4 cellular contexts compared by ENCODE assay signal in the genomic region with DNA sequence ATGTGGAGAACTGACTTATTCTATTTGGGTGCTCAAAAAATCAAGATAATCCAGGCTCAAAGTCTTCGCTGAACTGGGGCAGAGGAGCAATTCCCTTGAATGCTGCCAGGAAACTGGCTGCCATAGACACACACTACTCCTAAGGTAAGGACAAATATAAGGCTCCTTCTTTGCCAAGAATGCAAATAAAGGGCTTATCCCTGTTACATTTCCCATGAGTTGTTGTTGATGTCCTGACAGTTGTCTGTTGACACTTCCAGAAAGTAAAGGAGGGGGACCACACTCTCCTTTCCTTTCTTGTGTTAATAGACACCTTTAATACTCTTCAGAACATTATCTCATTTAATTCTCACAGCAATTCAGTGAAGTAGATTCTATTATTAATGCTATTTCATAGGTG.
"Had no signal": no experiment of that assay in that cellular context is flagged by ENCODE, and none has a peak within 500 bp of the region (broad histone marks: within the 10 kb centered on the region; RNA-seq: fewer than 3 reads in every experiment).

No MANE protein-coding gene starts in this region.

- H3K4me3 ChIP-seq: GM23338 had no signal

- DNase-seq: H9, HCEC 1CT had no signal

- H2AFZ ChIP-seq: GM23338 had no signal

- H3K27ac ChIP-seq: HL-60 had no signal

- H3K4me2 ChIP-seq: GM23338 had no signal
